In the genomic region with DNA sequence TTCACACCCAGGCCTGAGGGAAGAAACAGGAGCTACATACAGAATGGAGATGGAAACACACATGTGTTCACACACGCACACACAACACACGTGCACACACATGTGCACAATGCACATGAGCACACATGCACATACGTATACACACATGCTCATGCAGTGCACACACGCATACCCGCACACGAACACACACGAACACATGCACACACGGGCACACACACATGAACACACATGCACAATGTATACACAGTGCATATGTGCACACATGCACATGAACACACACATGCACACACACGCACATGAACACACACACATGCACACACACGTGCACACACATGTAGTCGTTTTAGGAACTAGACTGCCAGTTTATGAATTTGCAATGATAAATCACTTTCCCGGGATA, we compare ENCODE assay signal across 1 cellular context.
TF ChIP-seq lines count a peak whose summit lies in the region.

No MANE protein-coding gene starts in this region.

TF ChIP-seq in WTC11, 78 proteins besides CTCF, POLR2A, EP300 and RAD21 (continued from another document):
- TF ChIP-seq ZNF532 (CRISPR knock-in tag; IDR thresholded peaks at IDR 0.05; ENCODE audit: borderline replicate concordance) (no peak), MYBL2 (CRISPR knock-in tag; IDR thresholded peaks at IDR 0.05) (no peak), CDX4 (CRISPR knock-in tag; IDR thresholded peaks at IDR 0.05; ENCODE audit: borderline replicate concordance) (no peak), SP1 (CRISPR knock-in tag; conservative IDR thresholded peaks at IDR 0.05) (no peak), CBFB (CRISPR knock-in tag; IDR thresholded peaks at IDR 0.05; ENCODE audit: low read depth) (no peak), ATF1 (CRISPR knock-in tag; IDR thresholded peaks at IDR 0.05) (no peak), ZNF138 (CRISPR knock-in tag; conservative IDR thresholded peaks at IDR 0.05) (no peak), SOX15 (CRISPR knock-in tag; IDR thresholded peaks at IDR 0.05) (no peak), NR3C1 (CRISPR knock-in tag; conservative IDR thresholded peaks at IDR 0.05; ENCODE audit: low read depth) (no peak), ZNF416 (CRISPR knock-in tag; IDR thresholded peaks at IDR 0.05) (no peak)
- TF ChIP-seq, protein P1, sequence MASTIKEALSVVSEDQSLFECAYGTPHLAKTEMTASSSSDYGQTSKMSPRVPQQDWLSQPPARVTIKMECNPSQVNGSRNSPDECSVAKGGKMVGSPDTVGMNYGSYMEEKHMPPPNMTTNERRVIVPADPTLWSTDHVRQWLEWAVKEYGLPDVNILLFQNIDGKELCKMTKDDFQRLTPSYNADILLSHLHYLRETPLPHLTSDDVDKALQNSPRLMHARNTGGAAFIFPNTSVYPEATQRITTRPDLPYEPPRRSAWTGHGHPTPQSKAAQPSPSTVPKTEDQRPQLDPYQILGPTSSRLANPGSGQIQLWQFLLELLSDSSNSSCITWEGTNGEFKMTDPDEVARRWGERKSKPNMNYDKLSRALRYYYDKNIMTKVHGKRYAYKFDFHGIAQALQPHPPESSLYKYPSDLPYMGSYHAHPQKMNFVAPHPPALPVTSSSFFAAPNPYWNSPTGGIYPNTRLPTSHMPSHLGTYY (CRISPR knock-in tag; IDR thresholded peaks at IDR 0.05), result no peak
TF ChIP-seq in WTC11: peak in this region for 0.
